Comparison of ENCODE assay signal across 12 cellular contexts in genomic region chr11:10414181-10414580, GRCh38. TPM values are rescaled to one million over a fixed set of nuclear protein-coding genes. Genes with fewer than 3 reads are reported as not detected.
DNase-seq lines count a peak whose midpoint lies in the region; ATAC-seq and TF ChIP-seq lines count a peak whose summit lies in the region.
"Had no signal": no experiment of that assay in that cellular context is flagged by ENCODE, and none has a peak within 500 bp of the region (broad histone marks: within the 10 kb centered on the region; RNA-seq: fewer than 3 reads in every experiment).

No MANE protein-coding gene starts in this region.

- no peak for TF ChIP-seq CTCF in HFFc6 (IDR thresholded peaks at IDR 0.05)
- no peak for TF ChIP-seq CTCF in upper lobe of right lung (IDR thresholded peaks at IDR 0.05)

- H3K4me1 ChIP-seq in upper lobe of right lung, result peaks cover 13% of the 10 kb centered on the region
- H3K4me1 ChIP-seq: BE2C had no signal

- H3K9me3 ChIP-seq in upper lobe of right lung, result no peaks in the 10 kb centered on the region
- H3K9me3 ChIP-seq: BE2C had no signal

- DNase-seq in Ammon's horn (ENCODE audit: low spot score) (peak; percentile 47), HFFc6 (no peak), upper lobe of right lung (no peak), HEK293T (ENCODE audit: extremely low spot score) (no peak), NOMO-1 treated with DMSO at 0.1 percent for 48 hours (lab: John Stamatoyannopoulos, UW; ENCODE audit: unreplicated experiment) (no peak)
- DNase-seq in natural killer cell treated with Interleukin-12 subunit alpha and Interleukin-12 subunit beta and Interleukin-15 and Interleukin-18, amount 100 ng/mL, for 72 hours (ENCODE audit: low spot score), result no peak
- DNase-seq: activated CD4-positive, alpha-beta T cell treated with anti-CD3 and anti-CD28 coated beads, Interleukin-2, amount 50 U/mL, for 1 hour; BE2C had no signal

- no peaks in the 10 kb centered on the region for H3K27me3 ChIP-seq in upper lobe of right lung
- H3K27me3 ChIP-seq: BE2C had no signal

- no peak overlapping the region for H3K4me3 ChIP-seq in upper lobe of right lung

- no peaks in the 10 kb centered on the region for H3K9me3 Mint-ChIP-seq in HFFc6
- H3K9me3 Mint-ChIP-seq in dendritic cell treated with granulocyte-macrophage colony-stimulating factor and Interleukin-4, amounts not matched to agents 40 ng/mL and 50 ng/mL, for 4 days, result no peaks in the 10 kb centered on the region
- no peaks in the 10 kb centered on the region for H3K9me3 Mint-ChIP-seq in natural killer cell treated with Interleukin-12 subunit alpha and Interleukin-12 subunit beta and Interleukin-15 and Interleukin-18, amount 100 ng/mL, for 72 hours
- H3K9me3 Mint-ChIP-seq: activated naive CD4-positive, alpha-beta T cell treated with anti-CD3 and anti-CD28 coated beads, Interleukin-2, amount 50 U/mL, for 24 hours; T-cell had no signal

- intact Hi-C loops in dendritic cell treated with granulocyte-macrophage colony-stimulating factor and Interleukin-4, amounts not matched to agents 40 ng/mL and 50 ng/mL, for 4 days (cut with micrococcal nuclease), result loop anchor here (1.0 to 5.0 kb wide), 3 partner anchors 22 to 88 kb away; no protein-coding TSS in a partner anchor
- intact Hi-C loops in upper lobe of right lung (cut with DNase I), result loop anchor here (5.0 kb wide), 1 partner anchor 323 kb away; no protein-coding TSS in a partner anchor

- peak overlapping the region; percentile 42; the same call in 1 of the 2 replicates for H3K27ac Mint-ChIP-seq in HFFc6
- peak overlapping the region; percentile 78 for H3K27ac Mint-ChIP-seq in dendritic cell treated with granulocyte-macrophage colony-stimulating factor and Interleukin-4, amounts not matched to agents 40 ng/mL and 50 ng/mL, for 4 days
- H3K27ac Mint-ChIP-seq in natural killer cell treated with Interleukin-12 subunit alpha and Interleukin-12 subunit beta and Interleukin-15 and Interleukin-18, amount 100 ng/mL, for 72 hours, result peak overlapping the region; percentile 66 to 67
- H3K27ac Mint-ChIP-seq: activated naive CD4-positive, alpha-beta T cell treated with anti-CD3 and anti-CD28 coated beads, Interleukin-2, amount 50 U/mL, for 24 hours had no signal

- no peaks in the 10 kb centered on the region for H3K27me3 Mint-ChIP-seq in HFFc6 (ENCODE audit: insufficient read depth)
- peaks cover 2% of the 10 kb centered on the region for H3K27me3 Mint-ChIP-seq in dendritic cell treated with granulocyte-macrophage colony-stimulating factor and Interleukin-4, amounts not matched to agents 40 ng/mL and 50 ng/mL, for 4 days
- peaks cover 0 to 8% of the 10 kb centered on the region in 2 donors for H3K27me3 Mint-ChIP-seq in natural killer cell treated with Interleukin-12 subunit alpha and Interleukin-12 subunit beta and Interleukin-15 and Interleukin-18, amount 100 ng/mL, for 72 hours
- H3K27me3 Mint-ChIP-seq: activated naive CD4-positive, alpha-beta T cell treated with anti-CD3 and anti-CD28 coated beads, Interleukin-2, amount 50 U/mL, for 24 hours; T-cell had no signal

- no peaks in the 10 kb centered on the region for H3K36me3 Mint-ChIP-seq in HFFc6 (ENCODE audit: low read depth)
- H3K36me3 Mint-ChIP-seq in dendritic cell treated with granulocyte-macrophage colony-stimulating factor and Interleukin-4, amounts not matched to agents 40 ng/mL and 50 ng/mL, for 4 days (ENCODE audit: low read depth), result no peaks in the 10 kb centered on the region
- H3K36me3 Mint-ChIP-seq in natural killer cell treated with Interleukin-12 subunit alpha and Interleukin-12 subunit beta and Interleukin-15 and Interleukin-18, amount 100 ng/mL, for 72 hours, result no peaks in the 10 kb centered on the region
- H3K36me3 Mint-ChIP-seq: activated naive CD4-positive, alpha-beta T cell treated with anti-CD3 and anti-CD28 coated beads, Interleukin-2, amount 50 U/mL, for 24 hours; T-cell had no signal

- no peak for ATAC-seq in natural killer cell treated with Interleukin-12 subunit alpha and Interleukin-12 subunit beta and Interleukin-15 and Interleukin-18, amount 100 ng/mL, for 72 hours
- no peak for ATAC-seq in upper lobe of right lung
- ATAC-seq in activated CD4-positive, CD25-positive, alpha-beta regulatory T cell treated with anti-CD3 and anti-CD28 coated beads, Interleukin-2, amount 50 U/mL, for 24 hours, result no peak

- H3K27ac ChIP-seq in upper lobe of right lung, result no peak overlapping the region

- POLR2A ChIA-PET in HEK293T (lab: Yijun Ruan, JAX), result interaction anchor here (1.4 kb wide), 1 partner anchor 127 kb away, joined by 4 read pairs; the partner anchor contains the start of gene RNF141

- H3K4me1 Mint-ChIP-seq in HFFc6 (ENCODE audit: low read depth), result peaks cover 38% of the 10 kb centered on the region
- H3K4me1 Mint-ChIP-seq in dendritic cell treated with granulocyte-macrophage colony-stimulating factor and Interleukin-4, amounts not matched to agents 40 ng/mL and 50 ng/mL, for 4 days (ENCODE audit: low read depth), result peaks cover 56% of the 10 kb centered on the region
- peaks cover 38 to 41% of the 10 kb centered on the region in 2 donors for H3K4me1 Mint-ChIP-seq in natural killer cell treated with Interleukin-12 subunit alpha and Interleukin-12 subunit beta and Interleukin-15 and Interleukin-18, amount 100 ng/mL, for 72 hours (ENCODE audit: low read depth in 2 of 2)

- no peaks in the 10 kb centered on the region for H3K36me3 ChIP-seq in upper lobe of right lung
- H3K36me3 ChIP-seq: BE2C had no signal

- CTCF ChIA-PET in HEK293T (lab: Yijun Ruan, JAX), result interaction anchor here (0.8 kb wide), 1 partner anchor 127 kb away, joined by 3 read pairs; the partner anchor contains the start of gene RNF141

- H3K4me3 Mint-ChIP-seq in HFFc6, result no peak overlapping the region
- H3K4me3 Mint-ChIP-seq in dendritic cell treated with granulocyte-macrophage colony-stimulating factor and Interleukin-4, amounts not matched to agents 40 ng/mL and 50 ng/mL, for 4 days, result peak overlapping the region; percentile 21
- peak overlapping the region; percentile 75 for H3K4me3 Mint-ChIP-seq in natural killer cell treated with Interleukin-12 subunit alpha and Interleukin-12 subunit beta and Interleukin-15 and Interleukin-18, amount 100 ng/mL, for 72 hours
- H3K4me3 Mint-ChIP-seq: activated naive CD4-positive, alpha-beta T cell treated with anti-CD3 and anti-CD28 coated beads, Interleukin-2, amount 50 U/mL, for 24 hours had no signal

TF ChIP-seq in HEK293T, 16 proteins besides CTCF, POLR2A, EP300 and RAD21:
- no peak for TF ChIP-seq ARNT (IDR thresholded peaks at IDR 0.05)
- no peak for TF ChIP-seq FOXM1 (IDR thresholded peaks at IDR 0.05; ENCODE audit: borderline replicate concordance)
- no peak for TF ChIP-seq SP1 (IDR thresholded peaks at IDR 0.05)
- no peak for TF ChIP-seq HDGF (IDR thresholded peaks at IDR 0.05; ENCODE audit: borderline replicate concordance)
- TF ChIP-seq PKNOX1 (IDR thresholded peaks at IDR 0.05), result no peak
- TF ChIP-seq LEF1 (IDR thresholded peaks at IDR 0.05; ENCODE audit: borderline replicate concordance), result no peak
- no peak for TF ChIP-seq TARDBP (IDR thresholded peaks at IDR 0.05)
- no peak for TF ChIP-seq ELF4 (IDR thresholded peaks at IDR 0.05)
- TF ChIP-seq FOXA1 (IDR thresholded peaks at IDR 0.05), result no peak
- TF ChIP-seq L3MBTL2 (conservative IDR thresholded peaks at IDR 0.05), result no peak
- no peak for TF ChIP-seq NFRKB (IDR thresholded peaks at IDR 0.05)
- TF ChIP-seq FOXK2 (IDR thresholded peaks at IDR 0.05), result no peak
- no peak for TF ChIP-seq CTBP1 (IDR thresholded peaks at IDR 0.05; ENCODE audit: borderline replicate concordance)
- no peak for TF ChIP-seq SUZ12 (IDR thresholded peaks at IDR 0.05)
- no peak for TF ChIP-seq ZNF384 (IDR thresholded peaks at IDR 0.05)

RNA-seq across cellular contexts. Expression of gene AMPD3, which starts 40.9 kb away (rescaled TPM):
- total RNA-seq in HFFc6 (2021; fragmentation: NEBNext Ultra II Directional; extraction: Animal tissue kit (Norgen Biotek cat#: 25700)), result 10 to 100 TPM in 3 of 6 experiments, 1 to 10 TPM in 3; 9.6 to 10.6 (median 10.0) TPM
- total RNA-seq in natural killer cell treated with Interleukin-12 subunit alpha and Interleukin-12 subunit beta and Interleukin-15 and Interleukin-18, amount 100 ng/mL, for 72 hours, result 10 to 100 TPM; 10.9 to 11.3 TPM
- total RNA-seq in upper lobe of right lung, result 11.6 TPM
